ENCODE assay signal across 8 cellular contexts in the genomic region with DNA sequence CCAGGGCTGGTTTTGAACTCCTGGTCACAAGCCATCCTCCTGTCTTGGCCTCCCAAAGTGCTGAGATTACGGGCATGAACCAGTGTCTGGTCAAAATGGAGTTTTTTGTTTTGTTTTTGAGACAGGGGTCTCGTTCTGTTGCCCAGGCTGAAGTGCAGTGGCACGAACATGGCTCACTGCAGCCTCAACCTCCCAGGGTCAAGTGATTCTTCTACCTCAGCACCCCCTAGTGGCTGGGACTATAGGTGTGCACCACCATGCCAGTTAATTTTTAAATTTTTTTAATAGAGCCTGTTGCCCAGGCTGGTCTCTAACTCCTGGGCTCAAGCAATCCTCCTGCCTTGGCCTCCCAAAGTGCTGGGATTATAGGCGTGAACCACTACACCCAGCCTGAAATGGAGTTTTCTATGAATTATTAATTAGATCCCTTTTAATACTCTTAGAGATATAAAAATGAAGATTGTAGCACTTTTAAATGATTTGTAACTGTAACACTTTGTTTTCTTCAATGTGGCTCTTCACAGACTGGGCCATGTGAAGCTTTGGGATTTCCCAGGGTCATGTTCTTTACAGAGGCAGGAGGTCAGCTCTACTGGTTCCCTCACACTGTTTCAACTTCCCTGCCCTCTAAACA. TPM values are rescaled to one million over a fixed set of nuclear protein-coding genes. Genes with fewer than 3 reads are reported as not detected.
DNase-seq lines count a peak whose midpoint lies in the region; ATAC-seq and TF ChIP-seq lines count a peak whose summit lies in the region.

No MANE protein-coding gene starts in this region.

- peak overlapping the region; percentile 14 to 58 (median 35) for H3K27ac ChIP-seq in transverse colon

- ATAC-seq in left ventricle myocardium superior (peak; percentile 72), GM21723 (IDR thresholded peaks at IDR 0.05; ENCODE audit: unreplicated experiment) (no peak)

- WGBS in transverse colon (ENCODE audit: low coverage in 1 of 2), 2 donors = 85 to 100% methylated on average over 1 to 4 of the region's 4 CpGs

- in situ Hi-C loops in transverse colon (cut with MboI; ENCODE audit: low pct_ligation_motif_present in 1 of 4, low pct_unique_long_range_greater_than_20kb in 1 of 4, low sequenced_read_pairs in 3 of 4) = no loop called here

- no peaks in the 10 kb centered on the region for H3K9me3 ChIP-seq in transverse colon

- H3K27me3 ChIP-seq in transverse colon = no peaks in the 10 kb centered on the region

- no peaks in the 10 kb centered on the region for H3K36me3 ChIP-seq in transverse colon

- intact Hi-C loops in left ventricle myocardium superior (cut with micrococcal nuclease) (no loop called here), transverse colon (cut with DNase I; ENCODE audit: low total_unique reads) (no loop called here)

- peak; percentile 24 for DNase-seq in stimulated activated CD4-positive, alpha-beta T cell treated with anti-CD3 and anti-CD28 coated beads, Interleukin-2, amount 100 ng/mL, for 48 hours
- no peak for DNase-seq in stimulated activated CD4-positive, alpha-beta T cell treated with anti-CD3 and anti-CD28 coated beads, Interleukin-4, amount 100 ng/mL, for 4 hours
- peak; percentile 35 for DNase-seq in UCSD-AML1 (lab: John Stamatoyannopoulos, UW; ENCODE audit: unreplicated experiment)
- no peak for DNase-seq in left ventricle myocardium superior
- DNase-seq in transverse colon = peak; percentile 44
- DNase-seq in globus pallidus (ENCODE audit: low spot score) = no peak
- no peak for DNase-seq in activated T-cell treated with anti-CD3 and anti-CD28 coated beads for 4 hours

- H3K4me3 ChIP-seq in transverse colon = no peak overlapping the region

- no peak for TF ChIP-seq POLR2A in transverse colon (IDR thresholded peaks at IDR 0.05)

- TF ChIP-seq CTCF in transverse colon (IDR thresholded peaks at IDR 0.05) = peak in 4 of 5 experiments; percentile 51 to 69 (median 58)

- no peak for TF ChIP-seq EP300 in transverse colon (IDR thresholded peaks at IDR 0.05; ENCODE audit: low read depth)

- H3K4me1 ChIP-seq in transverse colon = peaks cover 0 to 7% (median 2%) of the 10 kb centered on the region in 4 donors

RNA-seq across cellular contexts. Expression of a gene that starts 32.6 kb away (rescaled TPM):
- 439 TPM for total RNA-seq in left ventricle myocardium superior
- total RNA-seq in transverse colon = 100 to 1,000 TPM in 1 of 4 donors, 10 to 100 TPM in 3; 47.9 to 267 (median 85.1) TPM

RNA-seq across cellular contexts. Expression of a gene that starts 39.1 kb away (rescaled TPM):
- total RNA-seq in left ventricle myocardium superior = 63.2 TPM
- total RNA-seq in transverse colon = 10 to 100 TPM in 2 of 4 donors, 1 to 10 TPM in 2; 5.0 to 81.1 (median 31.7) TPM

RNA-seq across cellular contexts. Expression of a gene that starts 52.4 kb away (rescaled TPM):
- total RNA-seq in left ventricle myocardium superior (125 TPM), transverse colon (10 to 100 TPM; 35.4 to 88.6 (median 66.7) TPM)

Comparison
In these comparisons a context has a peak if more than half of its experiments do, and no peak if none do; other contexts are left out.
1. DNase-seq: peak in stimulated activated CD4-positive, alpha-beta T cell treated with anti-CD3 and anti-CD28 coated beads, Interleukin-2, amount 100 ng/mL, for 48 hours (2 of 2), UCSD-AML1 (single experiment) and transverse colon (single experiment); none in stimulated activated CD4-positive, alpha-beta T cell treated with anti-CD3 and anti-CD28 coated beads, Interleukin-4, amount 100 ng/mL, for 4 hours (0 of 2), left ventricle myocardium superior (single experiment), globus pallidus (single experiment) and activated T-cell treated with anti-CD3 and anti-CD28 coated beads for 4 hours (single experiment).